In genomic region chr14:103533137-103533998, GRCh38 we compare ENCODE assay signal across 23 cellular contexts. TPM values are rescaled to one million over a fixed set of nuclear protein-coding genes. Genes with fewer than 3 reads are reported as not detected.
DNase-seq lines count a peak whose midpoint lies in the region; ATAC-seq and TF ChIP-seq lines count a peak whose summit lies in the region.
"Had no signal": no experiment of that assay in that cellular context is flagged by ENCODE, and none has a peak within 500 bp of the region (broad histone marks: within the 10 kb centered on the region; RNA-seq: fewer than 3 reads in every experiment).

No MANE protein-coding gene starts in this region.

- H3K4me1 ChIP-seq in right cardiac atrium (ENCODE audit: control insufficient read depth, insufficient read depth, low read length) (peaks cover 2% of the 10 kb centered on the region), gastroesophageal sphincter (peaks cover 2 to 98% (median 60%) of the 10 kb centered on the region in 3 donors), sigmoid colon (peaks cover 0 to 94% (median 87%) of the 10 kb centered on the region in 4 donors)

- intact Hi-C loops in right cardiac atrium (cut with DNase I) (no loop called here), left cardiac atrium (cut with DNase I) (no loop called here), sigmoid colon (cut with DNase I) (no loop called here)

- no peak overlapping the region for H3K27ac ChIP-seq in right cardiac atrium (ENCODE audit: low read length)
- peak overlapping the region; percentile 78 to 96 (median 94) for H3K27ac ChIP-seq in gastroesophageal sphincter
- peak overlapping the region; percentile 92 to 98 (median 94) for H3K27ac ChIP-seq in sigmoid colon
- H3K27ac ChIP-seq: body of pancreas had no signal

- ATAC-seq in right cardiac atrium (no peak), left cardiac atrium (no peak), gastroesophageal sphincter (peak; percentile 43), GM21825 (IDR thresholded peaks at IDR 0.05; ENCODE audit: unreplicated experiment) (no peak)
- ATAC-seq: activated naive CD8-positive, alpha-beta T cell treated with anti-CD3 and anti-CD28 coated beads, Interleukin-2, amount 50 U/mL, for 24 hours; body of pancreas; gastrocnemius medialis; natural killer cell had no signal

- H3K36me3 Mint-ChIP-seq in T-helper 2 cell treated with Interferon-gamma antibody and Interleukin-4, amounts not matched to agents 5 μg/mL and 100 μg/mL, for 36 hours (ENCODE audit: low read depth) = peaks cover 3% of the 10 kb centered on the region
- H3K36me3 Mint-ChIP-seq: natural killer cell had no signal

- WGBS in right cardiac atrium = 79% methylated on average over 23 of the region's 23 CpGs
- WGBS in gastroesophageal sphincter (ENCODE audit: low coverage in 1 of 2), 2 donors = no CpG with 5 or more reads among the region's 23 CpGs
- 83 to 85% methylated on average over 23 of the region's 23 CpGs for WGBS in sigmoid colon, 2 donors

- TF ChIP-seq POLR2A in gastroesophageal sphincter (IDR thresholded peaks at IDR 0.05) (no peak), sigmoid colon (IDR thresholded peaks at IDR 0.05) (peak in 1 of 2 donors; percentile 15)

- peak; percentile 17 to 54 (median 50) for DNase-seq in right cardiac atrium
- DNase-seq in left cardiac atrium = no peak
- DNase-seq in sigmoid colon = peak; percentile 92
- DNase-seq in NCI-H187 (lab: John Stamatoyannopoulos, UW) = no peak
- DNase-seq in T-helper 2 cell treated with Interferon-gamma antibody and Interleukin-4, amounts not matched to agents 5 μg/mL and 100 μg/mL, for 36 hours (ENCODE audit: low spot score) = no peak
- DNase-seq in SHP77 treated with DMSO at 0.1 percent for 48 hours (lab: John Stamatoyannopoulos, UW) = no peak
- DNase-seq: activated CD4-positive, alpha-beta T cell treated with anti-CD3 and anti-CD28 coated beads for 4 hours; activated gamma-delta T cell treated with Interleukin-2 at 50 U/mL for 16 hours; activated naive CD8-positive, alpha-beta T cell treated with anti-CD3 and anti-CD28 coated beads, Interleukin-2, amount 50 U/mL, for 24 hours; activated T-cell treated with anti-CD3 and anti-CD28 coated beads, Interleukin-2, amount 50 U/mL, for 1 hour; AML-193; body of pancreas; endodermal cell; gastrocnemius medialis; midbrain; natural killer cell; NCI-H1694; RPMI8226; SK-N-SH; stimulated activated CD4-positive, alpha-beta T cell treated with anti-CD3 and anti-CD28 coated beads, Interleukin-2, amount 100 ng/mL, for 24 hours; T-helper 2 cell had no signal

- peaks cover 2% of the 10 kb centered on the region for H3K27me3 Mint-ChIP-seq in T-helper 2 cell treated with Interferon-gamma antibody and Interleukin-4, amounts not matched to agents 5 μg/mL and 100 μg/mL, for 36 hours (ENCODE audit: low read depth)

- H3K27me3 ChIP-seq in right cardiac atrium (ENCODE audit: control insufficient read depth, insufficient read depth) (no peaks in the 10 kb centered on the region), gastroesophageal sphincter (no peaks in the 10 kb centered on the region), sigmoid colon (no peaks in the 10 kb centered on the region)
- H3K27me3 ChIP-seq: body of pancreas, gastrocnemius medialis had no signal

- H3K9me3 Mint-ChIP-seq in T-helper 2 cell treated with Interferon-gamma antibody and Interleukin-4, amounts not matched to agents 5 μg/mL and 100 μg/mL, for 36 hours = no peaks in the 10 kb centered on the region
- H3K9me3 Mint-ChIP-seq: activated naive CD8-positive, alpha-beta T cell treated with anti-CD3 and anti-CD28 coated beads, Interleukin-2, amount 50 U/mL, for 24 hours; endodermal cell; natural killer cell had no signal

- TF ChIP-seq EP300 in gastroesophageal sphincter (IDR thresholded peaks at IDR 0.05) = no peak
- peak in 1 of 4 donors; percentile 6 for TF ChIP-seq EP300 in sigmoid colon (IDR thresholded peaks at IDR 0.05)

- H3K36me3 ChIP-seq in gastroesophageal sphincter = peaks cover 0 to 59% of the 10 kb centered on the region in 2 donors
- H3K36me3 ChIP-seq in sigmoid colon = peaks cover 0 to 15% (median 3%) of the 10 kb centered on the region in 4 donors

- H3K9me3 ChIP-seq in right cardiac atrium (ENCODE audit: control insufficient read depth, low read length) (no peaks in the 10 kb centered on the region), gastroesophageal sphincter (no peaks in the 10 kb centered on the region), sigmoid colon (no peaks in the 10 kb centered on the region)
- H3K9me3 ChIP-seq: body of pancreas, gastrocnemius medialis, SK-N-SH had no signal

- TF ChIP-seq CTCF in gastroesophageal sphincter (IDR thresholded peaks at IDR 0.05) (peak in 3 of 4 experiments; percentile 9 to 38 (median 25)), sigmoid colon (IDR thresholded peaks at IDR 0.05) (peak in 1 of 4 experiments; percentile 13)

- H3K4me3 Mint-ChIP-seq in T-helper 2 cell treated with Interferon-gamma antibody and Interleukin-4, amounts not matched to agents 5 μg/mL and 100 μg/mL, for 36 hours = no peak overlapping the region
- H3K4me3 Mint-ChIP-seq: activated naive CD8-positive, alpha-beta T cell treated with anti-CD3 and anti-CD28 coated beads, Interleukin-2, amount 50 U/mL, for 24 hours; endodermal cell; natural killer cell had no signal

- no peak overlapping the region for H3K27ac Mint-ChIP-seq in T-helper 2 cell treated with Interferon-gamma antibody and Interleukin-4, amounts not matched to agents 5 μg/mL and 100 μg/mL, for 36 hours
- H3K27ac Mint-ChIP-seq: activated naive CD8-positive, alpha-beta T cell treated with anti-CD3 and anti-CD28 coated beads, Interleukin-2, amount 50 U/mL, for 24 hours; endodermal cell; natural killer cell had no signal

- H3K4me3 ChIP-seq in right cardiac atrium (ENCODE audit: low read length) (no peak overlapping the region), gastroesophageal sphincter (peak overlapping the region; percentile 2 to 45), sigmoid colon (peak overlapping the region; percentile 20 to 46 (median 35))
- H3K4me3 ChIP-seq: body of pancreas, gastrocnemius medialis had no signal

- H3K4me1 Mint-ChIP-seq in T-helper 2 cell treated with Interferon-gamma antibody and Interleukin-4, amounts not matched to agents 5 μg/mL and 100 μg/mL, for 36 hours (ENCODE audit: low read depth) = peaks cover 6% of the 10 kb centered on the region

RNA-seq across cellular contexts. Expression of gene TRMT61A, which starts 4.4 kb away (rescaled TPM):
- total RNA-seq in right cardiac atrium (1 to 10 TPM; 4.8 to 6.9 (median 6.5) TPM), left cardiac atrium (1 to 10 TPM; 6.0 to 8.5 TPM), gastroesophageal sphincter (10 to 100 TPM; 22.5 to 45.2 (median 30.9) TPM), sigmoid colon (10 to 100 TPM; 20.2 to 27.2 (median 22.7) TPM)
- polyA plus RNA-seq in right cardiac atrium (6.2 TPM), sigmoid colon (10 to 100 TPM in 1 of 3 donors, 1 to 10 TPM in 2; 4.2 to 18.1 (median 8.4) TPM)

RNA-seq across cellular contexts. Expression of gene CKB, which starts 10.7 kb away (rescaled TPM):
- total RNA-seq in right cardiac atrium (100 to 1,000 TPM; 478 to 697 (median 542) TPM), left cardiac atrium (100 to 1,000 TPM; 407 to 412 TPM), gastroesophageal sphincter (1,000 to 10,000 TPM in 2 of 4 donors, 100 to 1,000 TPM in 2; 453 to 1,624 (median 922) TPM), sigmoid colon (1,000 to 10,000 TPM; 1,303 to 1,696 (median 1,494) TPM)
- polyA plus RNA-seq in right cardiac atrium (843 TPM), sigmoid colon (1,000 to 10,000 TPM in 2 of 3 donors, 100 to 1,000 TPM in 1; 905 to 2,176 (median 1,086) TPM)

RNA-seq across cellular contexts. Expression of gene BAG5, which starts 29.1 kb away (rescaled TPM):
- total RNA-seq in right cardiac atrium (10 to 100 TPM; 18.9 to 23.6 (median 19.5) TPM), left cardiac atrium (10 to 100 TPM; 15.2 to 23.6 TPM), gastroesophageal sphincter (10 to 100 TPM; 31.1 to 41.3 (median 38.5) TPM), sigmoid colon (10 to 100 TPM; 18.6 to 27.1 (median 24.9) TPM)
- polyA plus RNA-seq in right cardiac atrium (7.7 TPM), sigmoid colon (10 to 100 TPM; 13.2 to 15.6 (median 14.6) TPM)

RNA-seq across cellular contexts. Expression of gene COA8, which starts 29.4 kb away (rescaled TPM):
- total RNA-seq in right cardiac atrium = 10 to 100 TPM; 33.8 to 43.5 (median 41.7) TPM
- 60.8 TPM for polyA plus RNA-seq in right cardiac atrium
- total RNA-seq in left cardiac atrium = 10 to 100 TPM; 37.8 to 42.5 TPM
- 10 to 100 TPM; 25.8 to 41.4 (median 28.4) TPM for total RNA-seq in gastroesophageal sphincter
- 10 to 100 TPM; 35.7 to 39.0 (median 37.5) TPM for total RNA-seq in sigmoid colon
- 10 to 100 TPM; 33.9 to 67.3 (median 65.7) TPM for polyA plus RNA-seq in sigmoid colon

Comparison
In these comparisons a context has a peak if more than half of its experiments do, and no peak if none do; other contexts are left out.
1. DNase-seq: peak in right cardiac atrium (3 of 3) and sigmoid colon (single experiment); none in left cardiac atrium (single experiment), NCI-H187 (0 of 2), T-helper 2 cell treated with Interferon-gamma antibody and Interleukin-4, amounts not matched to agents 5 μg/mL and 100 μg/mL, for 36 hours (single experiment) and SHP77 treated with DMSO at 0.1 percent for 48 hours (single experiment).